Comparison of ENCODE assay signal across 1 cellular context in the genomic region with DNA sequence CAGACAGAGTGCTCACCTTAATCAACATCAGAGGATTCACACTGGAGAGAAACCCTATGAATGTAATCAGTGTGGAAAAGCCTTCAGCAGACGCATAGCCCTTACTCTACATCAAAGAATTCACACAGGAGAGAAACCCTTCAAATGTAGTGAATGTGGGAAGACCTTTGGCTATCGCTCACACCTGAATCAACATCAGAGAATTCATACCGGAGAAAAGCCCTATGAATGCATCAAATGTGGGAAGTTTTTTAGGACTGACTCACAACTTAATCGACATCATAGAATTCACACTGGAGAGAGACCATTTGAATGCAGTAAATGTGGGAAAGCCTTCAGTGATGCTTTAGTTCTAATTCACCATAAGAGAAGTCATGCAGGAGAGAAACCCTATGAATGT.
TF ChIP-seq lines count a peak whose summit lies in the region.

No MANE protein-coding gene starts in this region.

TF ChIP-seq in K562, 482 proteins besides CTCF, POLR2A, EP300 and RAD21:
- TF ChIP-seq KLF13 (tag; IDR thresholded peaks at IDR 0.05; ENCODE audit: borderline replicate concordance, low read depth) (no peak), ZNF75A (CRISPR knock-in tag; IDR thresholded peaks at IDR 0.05) (peak; percentile 55; the same call in 1 of the 2 replicates)
